ENCODE assay signal across 1 cellular context in the genomic region with DNA sequence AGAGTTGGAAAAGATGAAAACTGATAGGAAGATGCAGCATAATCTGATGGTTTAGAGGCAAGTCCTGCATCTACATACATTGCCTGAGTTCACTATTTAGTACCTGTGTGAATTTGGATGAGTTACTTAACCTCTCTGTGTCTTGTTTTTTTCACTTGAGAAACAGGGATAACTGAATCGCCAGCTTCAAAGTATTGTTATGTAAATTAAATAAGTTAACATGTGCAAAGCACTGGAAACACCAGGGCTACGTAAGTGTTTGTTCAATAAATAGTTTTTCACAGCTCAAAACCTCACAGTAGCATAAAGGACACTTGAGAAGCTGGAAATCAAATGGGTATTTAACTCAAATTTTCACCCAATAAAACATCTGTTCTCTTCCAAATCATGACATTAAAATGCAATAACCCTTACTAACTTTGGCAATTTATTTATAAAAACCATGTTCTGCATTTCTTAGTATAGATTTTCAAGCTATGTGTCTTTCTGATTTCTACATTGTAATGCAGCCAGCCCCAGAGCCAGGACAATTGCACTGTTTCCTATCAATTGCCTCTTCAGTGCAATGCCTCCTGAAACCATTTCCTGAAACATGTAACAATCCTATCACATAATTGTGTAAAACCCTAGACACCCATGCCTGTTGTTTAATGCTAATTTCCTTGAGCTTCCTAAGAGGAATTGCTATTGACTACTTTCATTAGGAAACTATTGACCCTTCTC.
TF ChIP-seq lines count a peak whose summit lies in the region.

No MANE protein-coding gene starts in this region.

TF ChIP-seq in endothelial cell of umbilical vein, 7 proteins besides CTCF, POLR2A, EP300 and RAD21:
- no peak for TF ChIP-seq EZH2 (IDR thresholded peaks at IDR 0.05; ENCODE audit: borderline replicate concordance, low read depth, low read length, severe bottlenecking)
- TF ChIP-seq GATA2 (IDR thresholded peaks at IDR 0.05; ENCODE audit: insufficient read depth, insufficient read length, low read depth, low read length) = no peak
- no peak for TF ChIP-seq MAX (IDR thresholded peaks at IDR 0.05; ENCODE audit: insufficient read depth, insufficient read length)
- no peak for TF ChIP-seq FOS (IDR thresholded peaks at IDR 0.05; ENCODE audit: borderline replicate concordance, insufficient read depth, low read length)
- no peak for TF ChIP-seq JUN (IDR thresholded peaks at IDR 0.05; ENCODE audit: borderline replicate concordance, insufficient read depth, insufficient read length, low read depth)
- no peak for TF ChIP-seq MYC (IDR thresholded peaks at IDR 0.05; ENCODE audit: low read depth, low read length)
- TF ChIP-seq POLR2AphosphoS5 (IDR thresholded peaks at IDR 0.05; ENCODE audit: insufficient read depth, low read depth, low read length) = no peak
